8 cellular contexts compared by ENCODE assay signal in the genomic region with DNA sequence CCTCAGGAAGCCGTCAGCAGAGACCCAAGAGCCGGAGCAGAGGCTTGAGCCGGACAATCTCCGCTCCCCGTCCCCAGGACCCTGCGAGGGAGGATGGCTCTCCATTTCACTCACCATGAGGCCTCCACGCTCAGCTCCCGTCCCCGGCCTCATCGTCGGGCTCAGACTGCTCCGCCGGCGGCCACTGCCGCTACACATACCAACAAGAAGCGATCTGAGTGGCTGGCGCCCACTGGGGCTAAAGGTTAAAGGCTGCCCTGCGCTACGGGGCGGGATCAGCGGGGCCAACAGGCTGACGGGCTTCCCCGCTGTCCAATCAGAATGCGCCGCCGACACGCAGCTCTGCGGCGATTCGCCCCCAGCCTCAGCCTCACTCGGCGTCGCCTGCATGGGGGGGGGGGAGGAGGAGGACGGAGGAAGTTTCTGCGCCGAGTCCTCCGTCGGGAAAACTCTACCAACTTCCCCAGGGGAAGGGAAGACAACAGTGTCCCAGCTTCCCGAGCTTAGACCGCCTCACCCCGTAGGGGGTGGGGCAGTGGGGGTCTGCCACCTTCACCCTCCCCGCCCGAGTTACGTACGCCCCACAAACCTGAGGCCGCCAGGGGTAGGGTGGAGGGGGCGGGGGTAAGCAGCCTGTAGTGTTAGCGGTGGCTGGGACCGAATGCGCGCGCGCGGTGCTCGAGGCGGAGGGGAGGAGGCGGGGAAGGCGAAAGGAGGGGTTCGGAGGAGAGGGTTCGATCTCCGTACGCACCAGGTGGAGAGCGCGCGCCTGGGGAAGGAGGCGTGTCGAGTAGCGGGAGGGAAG. TPM values are rescaled to one million over a fixed set of nuclear protein-coding genes. Genes with fewer than 3 reads are reported as not detected.
DNase-seq lines count a peak whose midpoint lies in the region; ATAC-seq and TF ChIP-seq lines count a peak whose summit lies in the region.

A gene (minus strand): TSS at position 220 of the 805 bp plus-strand sequence. CDS start 22 bp downstream, at position 198.

- ATAC-seq in activated T-helper 17 cell treated with anti-CD3 and anti-CD28 coated beads, Interleukin-2, amount 50 U/mL, for 72 hours (replicated peaks): peak; percentile 85
- peak; percentile 76 to 77 for ATAC-seq in naive thymus-derived CD8-positive, alpha-beta T cell

- peaks cover 34% of the 10 kb centered on the region for H3K4me1 Mint-ChIP-seq in activated T-helper 17 cell treated with anti-CD3 and anti-CD28 coated beads, Interleukin-2, amount 50 U/mL, for 72 hours
- H3K4me1 Mint-ChIP-seq in naive thymus-derived CD8-positive, alpha-beta T cell: peaks cover 28 to 80% (median 60%) of the 10 kb centered on the region in 4 donors

- H3K36me3 Mint-ChIP-seq in activated T-helper 17 cell treated with anti-CD3 and anti-CD28 coated beads, Interleukin-2, amount 50 U/mL, for 72 hours (ENCODE audit: low read depth): peaks cover 96% of the 10 kb centered on the region
- peaks cover 3 to 45% (median 4%) of the 10 kb centered on the region in 3 donors for H3K36me3 Mint-ChIP-seq in naive thymus-derived CD8-positive, alpha-beta T cell

- peak within 1 kb of the TSS; percentile 100 for H3K4me3 Mint-ChIP-seq in activated T-helper 17 cell treated with anti-CD3 and anti-CD28 coated beads, Interleukin-2, amount 50 U/mL, for 72 hours
- peak within 1 kb of the TSS; percentile 98 to 100 (median 99) for H3K4me3 Mint-ChIP-seq in naive thymus-derived CD8-positive, alpha-beta T cell

- POLR2A ChIA-PET in RWPE1 (lab: Yijun Ruan, JAX; ENCODE audit: low non-redundant PET): interaction anchor here (0.6 to 0.7 kb wide), 3 partner anchors 19 to 537 kb away, joined by 3 to 5 read pairs (median 4); no protein-coding TSS in a partner anchor
- POLR2A ChIA-PET in naive thymus-derived CD8-positive, alpha-beta T cell (lab: Charles Lee): interaction anchor here (0.6 to 2.7 kb wide), 13 partner anchors 9 to 1456 kb away, joined by 3 to 19 read pairs (median 5); a partner anchor contains a TSS

- H3K79me2 ChIP-seq in fibroblast of lung (ENCODE audit: control insufficient read depth, insufficient read depth, low read length): peaks cover 78% of the 10 kb centered on the region

- H3K9me3 Mint-ChIP-seq in activated T-helper 17 cell treated with anti-CD3 and anti-CD28 coated beads, Interleukin-2, amount 50 U/mL, for 72 hours: no peaks in the 10 kb centered on the region
- H3K9me3 Mint-ChIP-seq in naive thymus-derived CD8-positive, alpha-beta T cell: no peaks in the 10 kb centered on the region

- no peaks in the 10 kb centered on the region for H3K9me3 ChIP-seq in fibroblast of lung (ENCODE audit: control insufficient read depth, insufficient read depth, low read depth, low read length)

- H3K4me1 ChIP-seq in fibroblast of lung (ENCODE audit: control insufficient read depth, extremely low read depth, insufficient read depth, low read length): no peaks in the 10 kb centered on the region

- H3K9ac ChIP-seq in fibroblast of lung (ENCODE audit: insufficient read depth, low read length): peak within 1 kb of the TSS; percentile 97

- no peaks in the 10 kb centered on the region for H3K27me3 Mint-ChIP-seq in activated T-helper 17 cell treated with anti-CD3 and anti-CD28 coated beads, Interleukin-2, amount 50 U/mL, for 72 hours
- peaks cover 0 to 1% (median 0%) of the 10 kb centered on the region in 5 donors for H3K27me3 Mint-ChIP-seq in naive thymus-derived CD8-positive, alpha-beta T cell

- CTCF ChIA-PET in RWPE1 (lab: Yijun Ruan, JAX): interaction anchor here (0.5 to 0.6 kb wide), 2 partner anchors 44 to 399 kb away, joined by 3 to 5 read pairs; no protein-coding TSS in a partner anchor

- no peaks in the 10 kb centered on the region for H4K20me1 ChIP-seq in fibroblast of lung (ENCODE audit: control insufficient read depth, extremely low read depth, insufficient read depth, low read length)

- no peaks in the 10 kb centered on the region for H3K27me3 ChIP-seq in fibroblast of lung (ENCODE audit: control insufficient read depth, insufficient read depth, low read length)

- H3K27ac Mint-ChIP-seq in activated T-helper 17 cell treated with anti-CD3 and anti-CD28 coated beads, Interleukin-2, amount 50 U/mL, for 72 hours: peak within 1 kb of the TSS; percentile 100
- H3K27ac Mint-ChIP-seq in naive thymus-derived CD8-positive, alpha-beta T cell: peak within 1 kb of the TSS; percentile 98 to 100 (median 99)

- TF ChIP-seq CTCF in LNCaP clone FGC (IDR thresholded peaks at IDR 0.05; ENCODE audit: control insufficient read depth, extremely low read depth, insufficient read depth) (no peak), RWPE1 (conservative IDR thresholded peaks at IDR 0.05; ENCODE audit: low read depth) (no peak), fibroblast of lung (conservative IDR thresholded peaks at IDR 0.05 in 1 of 2, IDR thresholded peaks at IDR 0.05 in 1 of 2; ENCODE audit: low read depth in 1 of 2, low read length in 2 of 2) (no peak)

- no peaks in the 10 kb centered on the region for H3K36me3 ChIP-seq in fibroblast of lung (ENCODE audit: control insufficient read depth, insufficient read depth, low read length)

- peak within 1 kb of the TSS; percentile 79 for H3K4me3 ChIP-seq in LNCaP clone FGC (ENCODE audit: low read depth, low read length)
- peak within 1 kb of the TSS; percentile 92 to 99 (median 95) for H3K4me3 ChIP-seq in fibroblast of lung (replicated peaks in 1 of 4; ENCODE audit: control extremely low read depth in 1 of 4, insufficient read depth in 1 of 4, low read depth in 3 of 4, low read length in 4 of 4)

- peak within 1 kb of the TSS; percentile 86 for H3K4me2 ChIP-seq in fibroblast of lung (ENCODE audit: extremely low read depth, insufficient read depth, low read length)

- H3K27ac ChIP-seq in RWPE1: peak within 1 kb of the TSS; percentile 98
- H3K27ac ChIP-seq in fibroblast of lung (ENCODE audit: insufficient read depth, low read length): peak within 1 kb of the TSS; percentile 99

- DNase-seq in Daoy (ENCODE audit: low read depth) (peak; percentile 98), GOT3 (lab: John Stamatoyannopoulos, UW) (peak; percentile 93), LNCaP clone FGC (ENCODE audit: low read depth) (peak; percentile 93), RWPE1 (ENCODE audit: low spot score) (peak; percentile 99), fibroblast of lung (ENCODE audit: low read depth in 2 of 2) (peak; percentile 97 to 99)
- DNase-seq in naive thymus-derived CD8-positive, alpha-beta T cell: peak; percentile 97 to 99 (median 98)
- peak; percentile 98 to 99 (median 98) for DNase-seq in stimulated activated naive CD4-positive, alpha-beta T cell (lab: John Stamatoyannopoulos, UW)

- peak within 1 kb of the TSS; percentile 99 for H2AFZ ChIP-seq in fibroblast of lung (ENCODE audit: low read length)

RNA-seq across cellular contexts. Expression of the gene that starts here (rescaled TPM):
- 179 and 255 TPM in 2 replicates for total RNA-seq in Daoy (2014; rRNA removed; shearing (Covaris generic))
- 100 to 1,000 TPM in 1 of 2 donors, 10 to 100 TPM in 1; 93.7 to 175 TPM for total RNA-seq in activated T-helper 17 cell treated with anti-CD3 and anti-CD28 coated beads, Interleukin-2, amount 50 U/mL, for 72 hours
- 105 and 109 TPM in 2 replicates for total RNA-seq in fibroblast of lung
- 85.9 and 91.7 TPM in 2 replicates for polyA plus RNA-seq in fibroblast of lung
- polyA plus RNA-seq in fibroblast of lung (2012): 65.9 and 68.0 TPM in 2 replicates
- polyA minus RNA-seq in fibroblast of lung (ENCODE audit: low replicate concordance): 230 and 254 TPM in 2 replicates
- 100 to 1,000 TPM; 111 to 120 TPM for total RNA-seq in naive thymus-derived CD8-positive, alpha-beta T cell
- 100 to 1,000 TPM; 104 to 118 (median 105) TPM for polyA plus RNA-seq in naive thymus-derived CD8-positive, alpha-beta T cell

Comparison
In these comparisons a context has a peak if more than half of its experiments do, and no peak if none do; other contexts are left out.
1. Peak in every context shown above with its lines: DNase-seq, ATAC-seq, H3K4me3 ChIP-seq and H3K27ac ChIP-seq.